In the genomic region with DNA sequence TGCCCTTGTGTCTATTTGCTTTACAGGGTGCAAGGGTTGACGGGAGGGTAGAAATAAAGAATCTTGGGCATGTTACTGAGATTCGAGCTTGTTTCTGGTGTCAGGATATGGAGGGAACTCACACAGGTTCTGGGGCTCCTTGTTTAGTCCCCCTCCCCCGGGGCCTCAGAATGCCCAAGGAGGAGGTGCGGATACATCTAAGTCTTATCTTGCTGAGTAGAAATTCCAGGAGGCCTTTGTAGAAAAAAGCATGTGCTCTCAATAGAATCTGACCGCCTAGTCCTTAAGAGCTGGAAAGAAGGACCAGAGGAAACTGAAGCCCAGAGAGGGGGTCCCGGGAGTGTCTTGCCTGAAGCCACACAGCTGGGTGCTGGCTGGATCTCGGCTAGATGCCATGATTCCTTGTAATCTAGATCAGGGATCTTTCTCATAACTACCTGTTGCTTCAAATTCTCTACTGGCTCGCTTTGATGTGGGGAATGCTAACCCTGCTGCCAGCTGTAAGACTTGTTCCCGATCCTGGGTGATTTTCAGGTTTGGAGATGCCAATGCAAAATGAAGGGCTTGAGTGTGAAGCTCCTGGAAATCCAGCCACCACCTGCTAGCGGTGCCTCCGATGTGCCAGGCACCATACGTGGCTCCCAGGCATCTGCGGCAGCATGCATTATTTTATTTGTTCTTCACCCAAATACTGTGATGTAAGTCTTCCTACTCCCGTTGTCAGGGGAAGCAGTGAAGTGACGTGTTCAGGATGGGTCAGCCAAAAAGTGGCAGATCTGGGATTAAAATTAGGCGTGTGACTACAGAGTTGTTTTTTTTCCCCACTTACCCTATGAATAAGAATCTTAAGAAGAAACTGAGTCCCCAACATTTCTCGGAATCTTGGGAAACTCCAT, we compare ENCODE assay signal across 31 cellular contexts.
A peak's percentile ranks its signal among the peaks of the same experiment; 100 is the strongest.
DNase-seq lines count a peak whose midpoint lies in the region; TF ChIP-seq lines count a peak whose summit lies in the region.
"Had no signal": no experiment of that assay in that cellular context is flagged by ENCODE, and none has a peak within 500 bp of the region (broad histone marks: within the 10 kb centered on the region; RNA-seq: fewer than 3 reads in every experiment).

No MANE protein-coding gene starts in this region.

- no peak overlapping the region for H3K4me3 ChIP-seq in ascending aorta
- no peak overlapping the region for H3K4me3 ChIP-seq in fibroblast of pulmonary artery (replicated peaks; ENCODE audit: low read depth, low read length)
- no peak overlapping the region for H3K4me3 ChIP-seq in Karpas-422 (ENCODE audit: low read length)
- H3K4me3 ChIP-seq: body of pancreas, lung, pancreas, suprapubic skin had no signal

- H3K4me1 ChIP-seq in ascending aorta (peaks cover 0 to 10% of the 10 kb centered on the region in 2 donors), Karpas-422 (ENCODE audit: low read length) (peaks cover 13% of the 10 kb centered on the region)
- H3K4me1 ChIP-seq: body of pancreas, pancreas had no signal

- H3K27me3 ChIP-seq in ascending aorta (no peaks in the 10 kb centered on the region), Karpas-422 (ENCODE audit: low read length) (no peaks in the 10 kb centered on the region)
- H3K27me3 ChIP-seq: body of pancreas, pancreas, suprapubic skin had no signal

- no peak overlapping the region for H3K4me3 Mint-ChIP-seq in activated naive CD4-positive, alpha-beta T cell treated with anti-CD3 and anti-CD28 coated beads for 36 hours
- H3K4me3 Mint-ChIP-seq: activated CD4-positive, alpha-beta memory T cell treated with anti-CD3 and anti-CD28 coated beads, Interleukin-2, amount 10 ng/mL, durations not matched to agents 7 days and 5 days; B cell; CD8-positive, alpha-beta memory T cell; natural killer cell treated with Interleukin-12 subunit alpha and Interleukin-12 subunit beta and Interleukin-15 and Interleukin-18, amount 100 ng/mL, for 72 hours had no signal

- H3K27ac ChIP-seq in ascending aorta (peak overlapping the region; percentile 31 to 51), temporal lobe (ENCODE audit: low read depth, low read length) (peak overlapping the region; percentile 84), Karpas-422 (ENCODE audit: low read length) (no peak overlapping the region)
- H3K27ac ChIP-seq: body of pancreas, pancreas, suprapubic skin had no signal

- DNase-seq in ascending aorta (ENCODE audit: low spot score in 2 of 2) (no peak), fibroblast of pulmonary artery (ENCODE audit: low read depth) (peak; percentile 18), inferior parietal cortex (ENCODE audit: extremely low spot score) (peak; percentile 45), SK-N-DZ (ENCODE audit: low spot score) (no peak), Karpas-422 (no peak)
- no peak for DNase-seq in activated naive CD4-positive, alpha-beta T cell treated with anti-CD3 and anti-CD28 coated beads for 36 hours
- DNase-seq: activated CD4-positive, alpha-beta memory T cell treated with anti-CD3 and anti-CD28 coated beads, Interleukin-2, amount 10 ng/mL, durations not matched to agents 7 days and 5 days; activated CD4-positive, CD25-positive, alpha-beta regulatory T cell treated with anti-CD3 and anti-CD28 coated beads, Interleukin-2, amount 50 U/mL, for 72 hours; activated CD8-positive, alpha-beta memory T cell treated with anti-CD3 and anti-CD28 coated beads, Interleukin-2, amount 50 U/mL, for 4 hours; activated naive CD4-positive, alpha-beta T cell; body of pancreas; CD8-positive, alpha-beta memory T cell; DMS 273 treated with DMSO at 0.1 percent for 48 hours; effector CD4-positive, alpha-beta T cell; EL; glutamatergic neuron; Kasumi-1; kidney glomerular epithelial cell; NCI-H1417; NCI-H2029; NCI-H524 treated with DMSO at 0.1 percent for 48 hours; OCI-M1; pancreas; small intestine; stimulated activated naive CD4-positive, alpha-beta T cell; T-helper 2 cell had no signal

- intact Hi-C loops in ascending aorta (cut with DNase I) = no loop called here
- intact Hi-C loops in activated naive CD4-positive, alpha-beta T cell treated with anti-CD3 and anti-CD28 coated beads for 36 hours (cut with micrococcal nuclease) = no loop called here

- no peaks in the 10 kb centered on the region for H3K36me3 Mint-ChIP-seq in activated naive CD4-positive, alpha-beta T cell treated with anti-CD3 and anti-CD28 coated beads for 36 hours (ENCODE audit: low read depth)
- H3K36me3 Mint-ChIP-seq: CD8-positive, alpha-beta memory T cell; natural killer cell treated with Interleukin-12 subunit alpha and Interleukin-12 subunit beta and Interleukin-15 and Interleukin-18, amount 100 ng/mL, for 72 hours had no signal

- H3K9me3 ChIP-seq in ascending aorta = no peaks in the 10 kb centered on the region
- no peaks in the 10 kb centered on the region for H3K9me3 ChIP-seq in Karpas-422 (ENCODE audit: low read length)
- H3K9me3 ChIP-seq: body of pancreas, pancreas, suprapubic skin had no signal

- no peak overlapping the region for H3K9ac ChIP-seq in Karpas-422 (ENCODE audit: low read length)

- CTCF ChIA-PET in activated naive CD4-positive, alpha-beta T cell treated with anti-CD3 and anti-CD28 coated beads for 36 hours (lab: Charles Lee) = interaction anchor here (0.8 kb wide), 1 partner anchor 246 kb away, joined by 5 read pairs; no protein-coding TSS in a partner anchor

- H3K4me1 Mint-ChIP-seq in activated naive CD4-positive, alpha-beta T cell treated with anti-CD3 and anti-CD28 coated beads for 36 hours (ENCODE audit: low read depth) = no peaks in the 10 kb centered on the region
- H3K4me1 Mint-ChIP-seq: activated CD4-positive, alpha-beta memory T cell treated with anti-CD3 and anti-CD28 coated beads, Interleukin-2, amount 10 ng/mL, durations not matched to agents 7 days and 5 days; CD8-positive, alpha-beta memory T cell had no signal

- no peaks in the 10 kb centered on the region for H3K9me2 ChIP-seq in Karpas-422 (replicated peaks; ENCODE audit: insufficient read depth, low read length)

- no peak overlapping the region for H3K27ac Mint-ChIP-seq in activated naive CD4-positive, alpha-beta T cell treated with anti-CD3 and anti-CD28 coated beads for 36 hours
- H3K27ac Mint-ChIP-seq: activated CD4-positive, alpha-beta memory T cell treated with anti-CD3 and anti-CD28 coated beads, Interleukin-2, amount 10 ng/mL, durations not matched to agents 7 days and 5 days; B cell; natural killer cell treated with Interleukin-12 subunit alpha and Interleukin-12 subunit beta and Interleukin-15 and Interleukin-18, amount 100 ng/mL, for 72 hours had no signal

- no peaks in the 10 kb centered on the region for H3K79me2 ChIP-seq in Karpas-422 (ENCODE audit: low read length)

- no peaks in the 10 kb centered on the region for H4K20me1 ChIP-seq in Karpas-422 (ENCODE audit: insufficient read depth, low read depth, low read length)

- H2AFZ ChIP-seq in Karpas-422 (ENCODE audit: low read length) = no peak overlapping the region

- H3K4me2 ChIP-seq in Karpas-422 (ENCODE audit: low read depth, low read length, poor library complexity, severe bottlenecking) = no peak overlapping the region

- no peaks in the 10 kb centered on the region for H3K9me3 Mint-ChIP-seq in activated naive CD4-positive, alpha-beta T cell treated with anti-CD3 and anti-CD28 coated beads for 36 hours
- H3K9me3 Mint-ChIP-seq: activated CD4-positive, alpha-beta memory T cell treated with anti-CD3 and anti-CD28 coated beads, Interleukin-2, amount 10 ng/mL, durations not matched to agents 7 days and 5 days; CD8-positive, alpha-beta memory T cell; natural killer cell treated with Interleukin-12 subunit alpha and Interleukin-12 subunit beta and Interleukin-15 and Interleukin-18, amount 100 ng/mL, for 72 hours had no signal

- H3K36me3 ChIP-seq in ascending aorta (no peaks in the 10 kb centered on the region), Karpas-422 (ENCODE audit: insufficient read depth, low read length) (no peaks in the 10 kb centered on the region)
- H3K36me3 ChIP-seq: pancreas, suprapubic skin had no signal

- no peak for TF ChIP-seq CTCF in ascending aorta (IDR thresholded peaks at IDR 0.05)
- TF ChIP-seq CTCF in fibroblast of pulmonary artery (IDR thresholded peaks at IDR 0.05; ENCODE audit: low read length, missing control alignments) = no peak

- no peaks in the 10 kb centered on the region for H3K27me3 Mint-ChIP-seq in activated naive CD4-positive, alpha-beta T cell treated with anti-CD3 and anti-CD28 coated beads for 36 hours (ENCODE audit: low read depth)
- H3K27me3 Mint-ChIP-seq: CD8-positive, alpha-beta memory T cell; natural killer cell treated with Interleukin-12 subunit alpha and Interleukin-12 subunit beta and Interleukin-15 and Interleukin-18, amount 100 ng/mL, for 72 hours had no signal

Comparison
In these comparisons a context has a peak if more than half of its experiments do, and no peak if none do; other contexts are left out.
1. DNase-seq: peak in fibroblast of pulmonary artery (single experiment) and inferior parietal cortex (single experiment); none in ascending aorta (0 of 2), SK-N-DZ (single experiment), Karpas-422 (single experiment) and activated naive CD4-positive, alpha-beta T cell treated with anti-CD3 and anti-CD28 coated beads for 36 hours (single experiment).